In the genomic region with DNA sequence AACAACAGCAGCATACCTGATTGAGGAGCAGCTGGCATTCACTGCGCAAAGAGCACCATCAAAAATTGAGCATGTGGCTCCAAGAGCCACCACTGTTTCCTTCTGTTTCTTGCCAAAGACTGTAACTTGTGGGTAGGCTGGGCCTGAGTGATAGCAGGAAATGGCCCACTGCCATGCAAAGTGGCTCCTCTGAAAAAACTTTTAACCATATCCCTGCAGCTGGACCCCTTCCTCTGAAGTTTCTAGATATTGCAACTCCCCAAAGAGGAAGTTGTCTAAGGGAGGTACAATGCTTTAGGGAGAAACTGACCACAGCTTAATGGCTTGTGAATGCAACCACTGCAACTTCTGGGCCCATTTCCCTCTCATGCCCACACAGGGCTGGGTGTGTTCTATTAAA, we compare ENCODE assay signal across 9 cellular contexts.
A peak's percentile ranks its signal among the peaks of the same experiment; 100 is the strongest.
DNase-seq lines count a peak whose midpoint lies in the region; ATAC-seq and TF ChIP-seq lines count a peak whose summit lies in the region.
"Had no signal": no experiment of that assay in that cellular context is flagged by ENCODE, and none has a peak within 500 bp of the region (broad histone marks: within the 10 kb centered on the region; RNA-seq: fewer than 3 reads in every experiment).

No MANE protein-coding gene starts in this region.

- ATAC-seq in GM18498 (IDR thresholded peaks at IDR 0.05; ENCODE audit: unreplicated experiment) (peak; percentile 98), GM21576 (IDR thresholded peaks at IDR 0.05; ENCODE audit: unreplicated experiment) (peak; percentile 98), HG03520 (IDR thresholded peaks at IDR 0.05; ENCODE audit: unreplicated experiment) (peak; percentile 91), gastroesophageal sphincter (peak; percentile 72)

- TF ChIP-seq CTCF in gastroesophageal sphincter (IDR thresholded peaks at IDR 0.05) = no peak
- TF ChIP-seq CTCF in coronary artery (IDR thresholded peaks at IDR 0.05) = no peak
- TF ChIP-seq CTCF in BE2C (IDR thresholded peaks at IDR 0.05; ENCODE audit: low read depth, low read length) = no peak

- H3K9me3 ChIP-seq in gastroesophageal sphincter (peaks cover 0 to 7% (median 0%) of the 10 kb centered on the region in 3 donors), BE2C (no peaks in the 10 kb centered on the region)

- H3K27me3 ChIP-seq in gastroesophageal sphincter = no peaks in the 10 kb centered on the region
- H3K27me3 ChIP-seq in BE2C = no peaks in the 10 kb centered on the region

- 60% methylated on average over 1 of the region's 1 CpG; no CpG with 5 or more reads in 1 of the 2 donors for WGBS in gastroesophageal sphincter (ENCODE audit: low coverage in 1 of 2), 2 donors

- no peak for TF ChIP-seq EP300 in gastroesophageal sphincter (IDR thresholded peaks at IDR 0.05)

- no peak for DNase-seq in coronary artery (ENCODE audit: low spot score)
- DNase-seq in ACHN = no peak
- DNase-seq in BE2C = no peak
- no peak for DNase-seq in NCI-H2081 treated with DMSO at 0.1 percent for 48 hours (lab: John Stamatoyannopoulos, UW)

- no peak overlapping the region for H3K27ac ChIP-seq in gastroesophageal sphincter
- no peak overlapping the region for H3K27ac ChIP-seq in coronary artery
- H3K27ac ChIP-seq: parathyroid adenoma had no signal

- H3K4me1 ChIP-seq in gastroesophageal sphincter (no peaks in the 10 kb centered on the region), BE2C (no peaks in the 10 kb centered on the region)
- H3K4me1 ChIP-seq: parathyroid adenoma had no signal

- in situ Hi-C loops in ACHN (cut with HindIII; ENCODE audit: low pct_ligation_motif_present, low pct_unique_long_range_greater_than_20kb, low sequenced_read_pairs) = no loop called here

- TF ChIP-seq POLR2A in gastroesophageal sphincter (IDR thresholded peaks at IDR 0.05) = no peak

- H3K4me3 ChIP-seq in gastroesophageal sphincter (no peak overlapping the region), coronary artery (no peak overlapping the region), BE2C (ENCODE audit: low read depth, low read length) (no peak overlapping the region)

- no peaks in the 10 kb centered on the region for H3K36me3 ChIP-seq in gastroesophageal sphincter
- no peaks in the 10 kb centered on the region for H3K36me3 ChIP-seq in BE2C
